28 cellular contexts compared by ENCODE assay signal in genomic region chr11:73216466-73216865, GRCh38. TPM values are rescaled to one million over a fixed set of nuclear protein-coding genes. Genes with fewer than 3 reads are reported as not detected.
DNase-seq lines count a peak whose midpoint lies in the region; ATAC-seq and TF ChIP-seq lines count a peak whose summit lies in the region.
"Had no signal": no experiment of that assay in that cellular context is flagged by ENCODE, and none has a peak within 500 bp of the region (broad histone marks: within the 10 kb centered on the region; RNA-seq: fewer than 3 reads in every experiment).

No MANE protein-coding gene starts in this region.

- ATAC-seq in HG03039 (IDR thresholded peaks at IDR 0.05; ENCODE audit: unreplicated experiment): no peak
- ATAC-seq: activated CD8-positive, alpha-beta memory T cell treated with anti-CD3 and anti-CD28 coated beads, Interleukin-2, amount 10 ng/mL, durations not matched to agents 7 days and 5 days had no signal

- H3K27ac Mint-ChIP-seq in dendritic cell treated with granulocyte-macrophage colony-stimulating factor and Interleukin-4, amounts not matched to agents 40 ng/mL and 50 ng/mL, for 4 days: peak overlapping the region; percentile 39
- H3K27ac Mint-ChIP-seq: activated CD8-positive, alpha-beta memory T cell treated with anti-CD3 and anti-CD28 coated beads, Interleukin-2, amount 10 ng/mL, durations not matched to agents 7 days and 5 days; activated T-helper 1 cell treated with anti-CD3 and anti-CD28 coated beads, Interleukin-12 subunit alpha, Interleukin-12 subunit beta, Interleukin-2, Interleukin-4 antibody, amounts not matched to agents 30 ng/mL and 10 ng/mL and 1 ng/mL, durations not matched to agents 14 hours and 24 hours and 36 hours; T-helper 2 cell treated with Interferon-gamma antibody and Interleukin-4, amounts not matched to agents 5 μg/mL and 100 μg/mL, for 36 hours had no signal

- peaks cover 71 to 89% (median 86%) of the 10 kb centered on the region in 3 donors for H3K4me1 ChIP-seq in skeletal muscle tissue (ENCODE audit: control insufficient read depth in 3 of 3, insufficient read depth in 3 of 3, low read length in 3 of 3)

- peak overlapping the region; percentile 94 for H3K27ac ChIP-seq in skeletal muscle tissue (ENCODE audit: low read depth, low read length)
- H3K27ac ChIP-seq: hepatocyte had no signal

- H3K36me3 ChIP-seq in skeletal muscle tissue (ENCODE audit: control insufficient read depth in 3 of 3, insufficient read depth in 3 of 3, low read length in 3 of 3): no peaks in the 10 kb centered on the region
- H3K36me3 ChIP-seq: esophagus squamous epithelium, tibial nerve had no signal

- no peak for TF ChIP-seq POLR2A in NB4 (IDR thresholded peaks at IDR 0.05; ENCODE audit: extremely low read depth, insufficient read length)

- no peaks in the 10 kb centered on the region for H3K36me3 Mint-ChIP-seq in dendritic cell treated with granulocyte-macrophage colony-stimulating factor and Interleukin-4, amounts not matched to agents 40 ng/mL and 50 ng/mL, for 4 days (ENCODE audit: low read depth)
- H3K36me3 Mint-ChIP-seq: activated CD8-positive, alpha-beta memory T cell treated with anti-CD3 and anti-CD28 coated beads, Interleukin-2, amount 10 ng/mL, durations not matched to agents 7 days and 5 days; CD8-positive, alpha-beta memory T cell had no signal

- H3K4me3 ChIP-seq in NB4 (ENCODE audit: low read depth, low read length) (peak overlapping the region; percentile 93), skeletal muscle tissue (ENCODE audit: low read length in 3 of 3) (peak overlapping the region in 2 of 3 donors; percentile 38 to 91)
- H3K4me3 ChIP-seq: hepatocyte, tibial nerve had no signal

- no peaks in the 10 kb centered on the region for H3K27me3 Mint-ChIP-seq in dendritic cell treated with granulocyte-macrophage colony-stimulating factor and Interleukin-4, amounts not matched to agents 40 ng/mL and 50 ng/mL, for 4 days

- no peak for TF ChIP-seq CTCF in NB4 (IDR thresholded peaks at IDR 0.05; ENCODE audit: low read depth, low read length)

- H3K9ac ChIP-seq in skeletal muscle tissue (ENCODE audit: low read depth in 1 of 3, low read length in 3 of 3): peak overlapping the region; percentile 85 to 98 (median 91)

- no peaks in the 10 kb centered on the region for H3K27me3 ChIP-seq in skeletal muscle tissue (ENCODE audit: control insufficient read depth in 3 of 3, insufficient read depth in 3 of 3, low read length in 3 of 3)

- H3K4me3 Mint-ChIP-seq in dendritic cell treated with granulocyte-macrophage colony-stimulating factor and Interleukin-4, amounts not matched to agents 40 ng/mL and 50 ng/mL, for 4 days: no peak overlapping the region
- H3K4me3 Mint-ChIP-seq: activated CD8-positive, alpha-beta memory T cell treated with anti-CD3 and anti-CD28 coated beads, Interleukin-2, amount 10 ng/mL, durations not matched to agents 7 days and 5 days had no signal

- peak; percentile 16 for DNase-seq in SKM-1 treated with dmso at 0.1 percent for 144 hours (lab: John Stamatoyannopoulos, UW; ENCODE audit: unreplicated experiment)
- DNase-seq in SKM-1 (lab: John Stamatoyannopoulos, UW; ENCODE audit: unreplicated experiment): no peak
- DNase-seq in NB4 (ENCODE audit: low read depth): peak; percentile 70
- DNase-seq in activated CD4-positive, alpha-beta T cell treated with anti-CD3 and anti-CD28 coated beads for 1 hour: no peak
- no peak for DNase-seq in activated CD4-positive, alpha-beta T cell treated with anti-CD3 and anti-CD28 coated beads, Interleukin-2, amount 50 U/mL, for 1 hour
- DNase-seq: activated CD4-positive, alpha-beta T cell treated with anti-CD3 and anti-CD28 coated beads for 48 hours; activated CD8-positive, alpha-beta memory T cell treated with anti-CD3 and anti-CD28 coated beads, Interleukin-2, amount 10 ng/mL, durations not matched to agents 7 days and 5 days; activated naive CD4-positive, alpha-beta T cell treated with anti-CD3 and anti-CD28 coated beads, Interleukin-2, amount 50 U/mL, for 16 hours; amniotic stem cell; CD8-positive, alpha-beta memory T cell; cortex of kidney; esophagus squamous epithelium; foreskin melanocyte; IMR-90; NCI-H2029; NCI-H524 treated with DMSO at 0.1 percent for 48 hours; NK-92 treated with Interleukin-12 subunit alpha and Interleukin-12 subunit beta, amount 100 ng/mL, for 24 hours; small intestine; stimulated activated CD4-positive, alpha-beta T cell treated with anti-CD3 and anti-CD28 coated beads, Interleukin-1b, Interleukin-23, amount 100 ng/mL, for 48 hours; stimulated activated CD8-positive, alpha-beta memory T cell treated with anti-CD3 and anti-CD28 coated beads, Interleukin-4, amount 100 ng/mL, for 48 hours had no signal

- H3K4me1 Mint-ChIP-seq in dendritic cell treated with granulocyte-macrophage colony-stimulating factor and Interleukin-4, amounts not matched to agents 40 ng/mL and 50 ng/mL, for 4 days (ENCODE audit: low read depth): peaks cover 86% of the 10 kb centered on the region

- no peaks in the 10 kb centered on the region for H3K9me3 Mint-ChIP-seq in dendritic cell treated with granulocyte-macrophage colony-stimulating factor and Interleukin-4, amounts not matched to agents 40 ng/mL and 50 ng/mL, for 4 days
- H3K9me3 Mint-ChIP-seq: activated T-helper 1 cell treated with anti-CD3 and anti-CD28 coated beads, Interleukin-12 subunit alpha, Interleukin-12 subunit beta, Interleukin-2, Interleukin-4 antibody, amounts not matched to agents 30 ng/mL and 10 ng/mL and 1 ng/mL, durations not matched to agents 14 hours and 24 hours and 36 hours; CD8-positive, alpha-beta memory T cell; T-helper 2 cell treated with Interferon-gamma antibody and Interleukin-4, amounts not matched to agents 5 μg/mL and 100 μg/mL, for 36 hours had no signal

- no peaks in the 10 kb centered on the region for H3K9me3 ChIP-seq in skeletal muscle tissue (ENCODE audit: control insufficient read depth in 3 of 3, low read length in 3 of 3)
- H3K9me3 ChIP-seq: esophagus squamous epithelium, tibial nerve had no signal

- intact Hi-C loops in dendritic cell treated with granulocyte-macrophage colony-stimulating factor and Interleukin-4, amounts not matched to agents 40 ng/mL and 50 ng/mL, for 4 days (cut with micrococcal nuclease): no loop called here

RNA-seq across cellular contexts. Expression of gene P2RY2, which starts 1.6 kb away (rescaled TPM):
- total RNA-seq in skeletal muscle tissue: 1.0 TPM
- total RNA-seq: activated CD8-positive, alpha-beta memory T cell treated with anti-CD3 and anti-CD28 coated beads, Interleukin-2, amount 10 ng/mL, durations not matched to agents 7 days and 5 days; activated T-helper 1 cell treated with anti-CD3 and anti-CD28 coated beads, Interleukin-12 subunit alpha, Interleukin-12 subunit beta, Interleukin-2, Interleukin-4 antibody, amounts not matched to agents 30 ng/mL and 10 ng/mL and 1 ng/mL, durations not matched to agents 14 hours and 24 hours and 36 hours; CD8-positive, alpha-beta memory T cell; IMR-90 had no signal

RNA-seq across cellular contexts. Expression of gene P2RY6, which starts 55.7 kb away (rescaled TPM):
- total RNA-seq in skeletal muscle tissue: 2.1 TPM
- total RNA-seq: activated CD8-positive, alpha-beta memory T cell treated with anti-CD3 and anti-CD28 coated beads, Interleukin-2, amount 10 ng/mL, durations not matched to agents 7 days and 5 days; activated T-helper 1 cell treated with anti-CD3 and anti-CD28 coated beads, Interleukin-12 subunit alpha, Interleukin-12 subunit beta, Interleukin-2, Interleukin-4 antibody, amounts not matched to agents 30 ng/mL and 10 ng/mL and 1 ng/mL, durations not matched to agents 14 hours and 24 hours and 36 hours; bronchial epithelial cell; IMR-90 had no signal

Comparison
In these comparisons a context has a peak if more than half of its experiments do, and no peak if none do; other contexts are left out.
1. DNase-seq: peak in SKM-1 treated with dmso at 0.1 percent for 144 hours (single experiment) and NB4 (single experiment); none in SKM-1 (single experiment), activated CD4-positive, alpha-beta T cell treated with anti-CD3 and anti-CD28 coated beads for 1 hour (single experiment) and activated CD4-positive, alpha-beta T cell treated with anti-CD3 and anti-CD28 coated beads, Interleukin-2, amount 50 U/mL, for 1 hour (single experiment).